12 cellular contexts compared by ENCODE assay signal in the genomic region with DNA sequence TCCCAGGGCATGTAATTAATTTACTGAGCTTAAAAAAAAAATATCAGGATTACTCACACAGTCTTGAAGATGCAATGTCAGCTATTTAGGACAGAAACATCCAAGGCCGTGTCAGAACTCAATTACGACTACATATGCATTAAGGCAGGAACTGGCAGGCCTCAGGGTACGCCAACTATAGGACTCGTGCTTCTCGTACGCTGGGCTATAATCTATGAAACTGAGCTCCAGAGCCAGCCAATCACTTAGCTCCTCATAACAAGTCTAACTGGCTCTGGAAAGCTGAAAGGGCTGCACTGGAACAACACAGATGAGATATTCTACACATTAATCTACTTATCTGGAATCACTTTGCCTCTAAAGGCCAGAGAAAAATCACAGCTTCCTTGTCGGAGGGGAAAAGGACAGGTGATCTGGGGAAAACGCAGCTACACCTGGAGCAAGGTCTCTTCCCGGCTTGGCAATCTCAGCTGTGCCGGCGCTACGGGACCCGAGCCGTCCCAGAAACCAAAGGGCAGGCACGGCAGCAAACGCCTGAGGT.
DNase-seq lines count a peak whose midpoint lies in the region; ATAC-seq and TF ChIP-seq lines count a peak whose summit lies in the region.
"Had no signal": no experiment of that assay in that cellular context is flagged by ENCODE, and none has a peak within 500 bp of the region (broad histone marks: within the 10 kb centered on the region; RNA-seq: fewer than 3 reads in every experiment).

No MANE protein-coding gene starts in this region.

- no peak overlapping the region for H3K27ac ChIP-seq in MM.1S (ENCODE audit: low read length)

- H3K4me2 ChIP-seq in MM.1S (ENCODE audit: low read depth, low read length) = no peak overlapping the region

- no peaks in the 10 kb centered on the region for H4K20me1 ChIP-seq in MM.1S (ENCODE audit: insufficient read depth, low read length)

- no peaks in the 10 kb centered on the region for H3F3A ChIP-seq in MM.1S (ENCODE audit: insufficient read depth, low read length)

- no peaks in the 10 kb centered on the region for H3K4me1 ChIP-seq in MM.1S (ENCODE audit: low read length)

- H3K36me3 ChIP-seq in MM.1S (replicated peaks; ENCODE audit: insufficient read depth, low read length) = no peaks in the 10 kb centered on the region

- H3K4me3 ChIP-seq in retinal pigment epithelial cell (ENCODE audit: low read length) = no peak overlapping the region
- H3K4me3 ChIP-seq in MM.1S (ENCODE audit: low read length) = no peak overlapping the region

- no peaks in the 10 kb centered on the region for H3K79me2 ChIP-seq in MM.1S (ENCODE audit: low read length)

- ATAC-seq in esophagus mucosa = peak; percentile 99
- ATAC-seq in GM18907 (IDR thresholded peaks at IDR 0.05; ENCODE audit: unreplicated experiment) = no peak
- no peak for ATAC-seq in HG03196 (IDR thresholded peaks at IDR 0.05; ENCODE audit: unreplicated experiment)

- DNase-seq in DMS153 (lab: John Stamatoyannopoulos, UW) (peak; percentile 8), NCI-H82 (lab: John Stamatoyannopoulos, UW) (peak; percentile 77), retinal pigment epithelial cell (ENCODE audit: low read depth) (peak; percentile 45), MM.1S (no peak), activated T-cell treated with anti-CD3 and anti-CD28 coated beads for 4 hours (no peak)
- DNase-seq: activated effector memory CD4-positive, alpha-beta T cell treated with anti-CD3 and anti-CD28 coated beads, Interleukin-2, amount 50 U/mL, for 16 hours; H7; NCI-H524 treated with DMSO at 0.1 percent for 48 hours; stimulated activated CD4-positive, alpha-beta T cell treated with anti-CD3 and anti-CD28 coated beads, Interleukin-4, amount 100 ng/mL, for 1 hour had no signal

- H3K9ac ChIP-seq in MM.1S (ENCODE audit: low read length) = no peak overlapping the region

- no peaks in the 10 kb centered on the region for H3K27me3 ChIP-seq in MM.1S (replicated peaks; ENCODE audit: insufficient read depth, low read length)

- TF ChIP-seq CTCF in retinal pigment epithelial cell (conservative IDR thresholded peaks at IDR 0.05; ENCODE audit: low read depth, low read length) = no peak
- TF ChIP-seq CTCF in MM.1S (IDR thresholded peaks at IDR 0.05; ENCODE audit: low read length) = no peak

- H2AFZ ChIP-seq in MM.1S (ENCODE audit: low read length) = no peak overlapping the region

- no peaks in the 10 kb centered on the region for H3K9me2 ChIP-seq in MM.1S (replicated peaks; ENCODE audit: insufficient read depth, low read length)

- H3K9me3 ChIP-seq in MM.1S (replicated peaks; ENCODE audit: insufficient read depth, low read length) = no peaks in the 10 kb centered on the region

Comparison
In these comparisons a context has a peak if more than half of its experiments do, and no peak if none do; other contexts are left out.
1. DNase-seq: peak in DMS153 (single experiment), NCI-H82 (single experiment) and retinal pigment epithelial cell (single experiment); none in MM.1S (single experiment) and activated T-cell treated with anti-CD3 and anti-CD28 coated beads for 4 hours (single experiment).